22 cellular contexts compared by ENCODE assay signal in the genomic region with DNA sequence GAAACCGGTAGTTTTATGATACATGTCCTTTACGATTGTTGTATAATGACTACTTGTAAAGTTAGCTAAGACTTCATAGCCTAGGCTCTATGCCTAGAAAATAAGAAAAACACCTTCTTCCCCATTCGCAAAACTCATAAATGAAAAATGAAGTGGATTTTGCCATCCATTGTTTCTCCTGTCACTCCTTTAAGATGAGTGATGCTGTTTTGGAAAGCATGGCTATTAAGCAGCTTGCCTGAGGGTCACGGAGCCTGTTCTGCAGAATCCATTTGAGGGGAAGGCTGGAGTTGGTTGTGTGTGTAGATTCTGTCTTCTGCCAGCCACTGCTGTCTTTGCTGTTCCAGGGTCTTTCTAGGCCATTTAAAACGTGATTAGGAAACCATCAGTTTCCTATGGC. TPM values are rescaled to one million over a fixed set of nuclear protein-coding genes. Genes with fewer than 3 reads are reported as not detected.
DNase-seq lines count a peak whose midpoint lies in the region; ATAC-seq and TF ChIP-seq lines count a peak whose summit lies in the region.
"Had no signal": no experiment of that assay in that cellular context is flagged by ENCODE, and none has a peak within 500 bp of the region (broad histone marks: within the 10 kb centered on the region; RNA-seq: fewer than 3 reads in every experiment).

No MANE protein-coding gene starts in this region.

- H3K79me2 ChIP-seq in OCI-LY1 (ENCODE audit: insufficient read depth, low read length): no peaks in the 10 kb centered on the region

- H3K36me3 Mint-ChIP-seq in brain: no peaks in the 10 kb centered on the region
- H3K36me3 Mint-ChIP-seq in activated T-cell treated with anti-CD3 and anti-CD28 coated beads, Interleukin-2, amount 50 U/mL, for 4 hours (ENCODE audit: insufficient read depth): no peaks in the 10 kb centered on the region
- H3K36me3 Mint-ChIP-seq: CD14-positive monocyte; CD4-positive, alpha-beta memory T cell had no signal

- H3K9ac ChIP-seq in OCI-LY1 (ENCODE audit: low read length): no peak overlapping the region
- H3K9ac ChIP-seq: BLaER1 had no signal

- no peak overlapping the region for H2AFZ ChIP-seq in OCI-LY1 (ENCODE audit: low read length)

- H3K36me3 ChIP-seq in OCI-LY1 (ENCODE audit: insufficient read depth, low read length): no peaks in the 10 kb centered on the region
- H3K36me3 ChIP-seq: BLaER1, HAP-1 had no signal

- TF ChIP-seq CTCF in OCI-LY1 (IDR thresholded peaks at IDR 0.05; ENCODE audit: low read length) (no peak), brain (conservative IDR thresholded peaks at IDR 0.05) (no peak), GM10266 (IDR thresholded peaks at IDR 0.05; ENCODE audit: control insufficient read depth, insufficient read depth, low read depth, missing control alignments) (no peak)

- H3K4me3 Mint-ChIP-seq in brain: peak overlapping the region in 2 of 5 experiments; percentile 5 to 42
- H3K4me3 Mint-ChIP-seq in activated T-cell treated with anti-CD3 and anti-CD28 coated beads, Interleukin-2, amount 50 U/mL, for 4 hours: no peak overlapping the region
- H3K4me3 Mint-ChIP-seq: CD14-positive monocyte; CD4-positive, alpha-beta memory T cell; HFFc6 had no signal

- H3K27me3 Mint-ChIP-seq in brain: no peaks in the 10 kb centered on the region
- H3K27me3 Mint-ChIP-seq in activated T-cell treated with anti-CD3 and anti-CD28 coated beads, Interleukin-2, amount 50 U/mL, for 4 hours (ENCODE audit: low read depth): no peaks in the 10 kb centered on the region
- H3K27me3 Mint-ChIP-seq: CD4-positive, alpha-beta memory T cell had no signal

- H4K20me1 ChIP-seq in OCI-LY1 (ENCODE audit: insufficient read depth, low read length): no peaks in the 10 kb centered on the region
- H4K20me1 ChIP-seq: BLaER1 had no signal

- H3K9me3 Mint-ChIP-seq in brain: no peaks in the 10 kb centered on the region
- peaks cover 14% of the 10 kb centered on the region for H3K9me3 Mint-ChIP-seq in activated T-cell treated with anti-CD3 and anti-CD28 coated beads, Interleukin-2, amount 50 U/mL, for 4 hours
- H3K9me3 Mint-ChIP-seq: CD14-positive monocyte had no signal

- H3K27me3 ChIP-seq in OCI-LY1 (ENCODE audit: insufficient read depth, low read length): no peaks in the 10 kb centered on the region
- H3K27me3 ChIP-seq: BLaER1 had no signal

- H3K4me3 ChIP-seq in OCI-LY1 (ENCODE audit: low read depth, low read length, poor library complexity, severe bottlenecking): no peak overlapping the region
- H3K4me3 ChIP-seq: A549, BLaER1, HAP-1 had no signal

- H3F3A ChIP-seq in OCI-LY1 (ENCODE audit: insufficient read depth, low read length): no peaks in the 10 kb centered on the region

- H3K4me2 ChIP-seq in OCI-LY1 (ENCODE audit: low read length): peak overlapping the region; percentile 23; the same call in 1 of the 2 replicates
- H3K4me2 ChIP-seq: A549, BLaER1 had no signal

- DNase-seq in NCI-H82 (lab: John Stamatoyannopoulos, UW) (peak; percentile 56), NCI-H82 treated with DMSO at 0.1 percent for 48 hours (lab: John Stamatoyannopoulos, UW; ENCODE audit: unreplicated experiment) (no peak), T-helper 2 cell (no peak), GM10266 (ENCODE audit: extremely low spot score) (no peak)
- DNase-seq in activated T-cell treated with anti-CD3 and anti-CD28 coated beads, Interleukin-2, amount 50 U/mL, for 4 hours: no peak
- DNase-seq: AML-193; CD4-positive, alpha-beta memory T cell; DMS153; DMS79; GDM1; HFFc6; IMR-90; KBM-7 had no signal

- peak overlapping the region in 4 of 5 experiments; percentile 13 to 79 (median 48) for H3K27ac Mint-ChIP-seq in brain
- H3K27ac Mint-ChIP-seq: CD14-positive monocyte; CD4-positive, alpha-beta memory T cell; HFFc6 had no signal

- no peak for ATAC-seq in GM21737 (IDR thresholded peaks at IDR 0.05; ENCODE audit: unreplicated experiment)
- no peak for ATAC-seq in activated T-cell treated with anti-CD3 and anti-CD28 coated beads, Interleukin-2, amount 50 U/mL, for 4 hours
- ATAC-seq: A549 had no signal

- H3K9me2 ChIP-seq in OCI-LY1 (ENCODE audit: low read depth, low read length): no peaks in the 10 kb centered on the region

- peaks cover 66% of the 10 kb centered on the region for H3K4me1 ChIP-seq in OCI-LY1 (ENCODE audit: insufficient read depth, low read length, severe bottlenecking)
- H3K4me1 ChIP-seq: A549, BLaER1 had no signal

- H3K4me1 Mint-ChIP-seq in brain: peaks cover 77% of the 10 kb centered on the region
- H3K4me1 Mint-ChIP-seq in activated T-cell treated with anti-CD3 and anti-CD28 coated beads, Interleukin-2, amount 50 U/mL, for 4 hours (ENCODE audit: low read depth): no peaks in the 10 kb centered on the region
- H3K4me1 Mint-ChIP-seq: CD14-positive monocyte; CD4-positive, alpha-beta memory T cell had no signal

- H3K9me3 ChIP-seq in OCI-LY1 (ENCODE audit: low read length): no peaks in the 10 kb centered on the region
- H3K9me3 ChIP-seq: A549, BLaER1, HAP-1 had no signal

- no peak overlapping the region for H3K27ac ChIP-seq in OCI-LY1 (ENCODE audit: low read depth, low read length, poor library complexity, severe bottlenecking)
- H3K27ac ChIP-seq: 22Rv1, A549, BLaER1 had no signal

RNA-seq across cellular contexts. Expression of gene ROBO2, which starts 31.5 kb away (rescaled TPM):
- 3.8 TPM for polyA plus RNA-seq in brain (ENCODE audit: insufficient read depth, low read depth, low replicate concordance)
- total RNA-seq in activated T-cell treated with anti-CD3 and anti-CD28 coated beads, Interleukin-2, amount 50 U/mL, for 4 hours: not detected
- total RNA-seq: CD4-positive, alpha-beta memory T cell; Daoy had no signal
- polyA plus RNA-seq: CD14-positive monocyte; CD4-positive, alpha-beta memory T cell had no signal
